20 cellular contexts compared by ENCODE assay signal in genomic region chr21:38914071-38914491, GRCh38.
DNase-seq lines count a peak whose midpoint lies in the region; ATAC-seq and TF ChIP-seq lines count a peak whose summit lies in the region.
"Had no signal": no experiment of that assay in that cellular context is flagged by ENCODE, and none has a peak within 500 bp of the region (broad histone marks: within the 10 kb centered on the region; RNA-seq: fewer than 3 reads in every experiment).

No MANE protein-coding gene starts in this region.

- peaks cover 16 to 20% of the 10 kb centered on the region in 2 donors for H3K4me1 ChIP-seq in breast epithelium
- H3K4me1 ChIP-seq in gastroesophageal sphincter, result peaks cover 0 to 42% (median 11%) of the 10 kb centered on the region in 3 donors
- peaks cover 0 to 33% (median 23%) of the 10 kb centered on the region in 4 donors for H3K4me1 ChIP-seq in sigmoid colon

- CTCF ChIA-PET in MCF 10A (lab: Yijun Ruan, JAX), result no interaction called here

- TF ChIP-seq POLR2A in breast epithelium (IDR thresholded peaks at IDR 0.05) (no peak), gastroesophageal sphincter (IDR thresholded peaks at IDR 0.05) (no peak), sigmoid colon (IDR thresholded peaks at IDR 0.05) (no peak)

- H3K4me1 Mint-ChIP-seq in MCF 10A (ENCODE audit: insufficient read depth, unreplicated experiment), result peaks cover 6% of the 10 kb centered on the region
- H3K4me1 Mint-ChIP-seq: B cell, naive B cell had no signal

- ATAC-seq in gastroesophageal sphincter, result no peak
- no peak for ATAC-seq in HG02610 (IDR thresholded peaks at IDR 0.05; ENCODE audit: unreplicated experiment)
- no peak for ATAC-seq in HG03108 (IDR thresholded peaks at IDR 0.05; ENCODE audit: unreplicated experiment)
- ATAC-seq in sciatic nerve, result no peak
- ATAC-seq: effector memory CD8-positive, alpha-beta T cell had no signal

- POLR2A ChIA-PET in MCF 10A (lab: Yijun Ruan, JAX), result interaction anchor here (0.8 to 2.5 kb wide), 6 partner anchors 10 to 136 kb away, joined by 3 to 17 read pairs (median 4); no protein-coding TSS in a partner anchor

- no peaks in the 10 kb centered on the region for H3K9me3 ChIP-seq in breast epithelium
- H3K9me3 ChIP-seq in gastroesophageal sphincter, result no peaks in the 10 kb centered on the region
- H3K9me3 ChIP-seq in sigmoid colon, result no peaks in the 10 kb centered on the region
- H3K9me3 ChIP-seq: suprapubic skin had no signal

- peaks cover 6% of the 10 kb centered on the region for H3K36me3 Mint-ChIP-seq in MCF 10A (ENCODE audit: insufficient read depth, unreplicated experiment)
- H3K36me3 Mint-ChIP-seq: naive B cell had no signal

- H3K36me3 ChIP-seq in breast epithelium (no peaks in the 10 kb centered on the region), gastroesophageal sphincter (no peaks in the 10 kb centered on the region), sigmoid colon (no peaks in the 10 kb centered on the region)
- H3K36me3 ChIP-seq: suprapubic skin had no signal

- no peaks in the 10 kb centered on the region for H3K27me3 ChIP-seq in breast epithelium
- no peaks in the 10 kb centered on the region for H3K27me3 ChIP-seq in gastroesophageal sphincter
- no peaks in the 10 kb centered on the region for H3K27me3 ChIP-seq in sigmoid colon
- H3K27me3 ChIP-seq: suprapubic skin had no signal

- 100% methylated on average over 1 of the region's 1 CpG for WGBS in gastroesophageal sphincter (ENCODE audit: low coverage in 1 of 2), 2 donors
- WGBS in sigmoid colon, 2 donors, result 99 to 100% methylated on average over 1 of the region's 1 CpG

- no peak for TF ChIP-seq CTCF in breast epithelium (IDR thresholded peaks at IDR 0.05)
- no peak for TF ChIP-seq CTCF in MCF 10A (IDR thresholded peaks at IDR 0.05; ENCODE audit: unreplicated experiment)
- no peak for TF ChIP-seq CTCF in gastroesophageal sphincter (IDR thresholded peaks at IDR 0.05)
- no peak for TF ChIP-seq CTCF in sigmoid colon (IDR thresholded peaks at IDR 0.05)

- no peak overlapping the region for H3K4me3 ChIP-seq in breast epithelium
- H3K4me3 ChIP-seq in gastroesophageal sphincter, result no peak overlapping the region
- no peak overlapping the region for H3K4me3 ChIP-seq in sigmoid colon
- H3K4me3 ChIP-seq: lung had no signal

- H3K27me3 Mint-ChIP-seq in MCF 10A (ENCODE audit: insufficient read depth, unreplicated experiment), result no peaks in the 10 kb centered on the region

- TF ChIP-seq EP300 in gastroesophageal sphincter (IDR thresholded peaks at IDR 0.05) (no peak), sigmoid colon (IDR thresholded peaks at IDR 0.05) (no peak)

- peak overlapping the region; percentile 87 to 90 for H3K27ac ChIP-seq in breast epithelium
- peak overlapping the region in 3 of 4 donors; percentile 69 to 88 (median 70) for H3K27ac ChIP-seq in gastroesophageal sphincter
- H3K27ac ChIP-seq in sigmoid colon, result peak overlapping the region; percentile 27 to 79 (median 56)

- DNase-seq in breast epithelium (ENCODE audit: low spot score in 2 of 2) (no peak), MCF 10A (ENCODE audit: unreplicated experiment) (no peak), sigmoid colon (peak; percentile 12), sciatic nerve (ENCODE audit: low spot score) (no peak)
- no peak for DNase-seq in activated effector memory CD4-positive, alpha-beta T cell treated with anti-CD3 and anti-CD28 coated beads, Interleukin-2, amount 50 U/mL, for 16 hours
- DNase-seq: activated T-cell treated with anti-CD3 and anti-CD28 coated beads for 4 hours; cerebellar nuclear complex; effector memory CD8-positive, alpha-beta T cell; naive B cell; NCI-H748 treated with DMSO at 0.1 percent for 48 hours; OCI-M1; SHP77 treated with DMSO at 0.1 percent for 48 hours; stimulated activated CD8-positive, alpha-beta memory T cell treated with anti-CD3 and anti-CD28 coated beads, Interleukin-4, amount 100 ng/mL, for 48 hours had no signal

- H3K9me3 Mint-ChIP-seq in MCF 10A (ENCODE audit: unreplicated experiment), result no peaks in the 10 kb centered on the region
- H3K9me3 Mint-ChIP-seq: activated naive CD4-positive, alpha-beta T cell treated with anti-CD3 and anti-CD28 coated beads for 36 hours; effector memory CD8-positive, alpha-beta T cell; naive B cell had no signal

- no peak overlapping the region for H3K4me3 Mint-ChIP-seq in MCF 10A (ENCODE audit: unreplicated experiment)
- H3K4me3 Mint-ChIP-seq: activated naive CD4-positive, alpha-beta T cell treated with anti-CD3 and anti-CD28 coated beads for 36 hours; B cell; effector memory CD8-positive, alpha-beta T cell had no signal

- no peak overlapping the region for H3K27ac Mint-ChIP-seq in MCF 10A (ENCODE audit: low read depth, unreplicated experiment)
- H3K27ac Mint-ChIP-seq: activated naive CD4-positive, alpha-beta T cell treated with anti-CD3 and anti-CD28 coated beads for 36 hours; B cell; effector memory CD8-positive, alpha-beta T cell; naive B cell had no signal

- intact Hi-C loops in breast epithelium (cut with DNase I; ENCODE audit: low total_unique reads) (no loop called here), MCF 10A (cut with micrococcal nuclease) (loop anchor here (5.0 to 10.0 kb wide), 3 partner anchors 62 to 131 kb away; partner anchors contain the start of gene ETS2), sigmoid colon (cut with DNase I) (loop anchor here (5.0 kb wide), 2 partner anchors 107 to 157 kb away; partner anchors contain the start of gene ETS2), sciatic nerve (cut with DNase I) (no loop called here)

- BruUV-seq in MCF 10A (replicated peaks; lab: Mats Ljungman, UMichigan), result no TSS peak

Comparison
In these comparisons a context has a peak if more than half of its experiments do, and no peak if none do; other contexts are left out.
1. intact Hi-C loops: an anchor here in MCF 10A (5.0 to 10.0 kb wide) and sigmoid colon (5.0 kb wide); none called in breast epithelium and sciatic nerve.